In the genomic region with DNA sequence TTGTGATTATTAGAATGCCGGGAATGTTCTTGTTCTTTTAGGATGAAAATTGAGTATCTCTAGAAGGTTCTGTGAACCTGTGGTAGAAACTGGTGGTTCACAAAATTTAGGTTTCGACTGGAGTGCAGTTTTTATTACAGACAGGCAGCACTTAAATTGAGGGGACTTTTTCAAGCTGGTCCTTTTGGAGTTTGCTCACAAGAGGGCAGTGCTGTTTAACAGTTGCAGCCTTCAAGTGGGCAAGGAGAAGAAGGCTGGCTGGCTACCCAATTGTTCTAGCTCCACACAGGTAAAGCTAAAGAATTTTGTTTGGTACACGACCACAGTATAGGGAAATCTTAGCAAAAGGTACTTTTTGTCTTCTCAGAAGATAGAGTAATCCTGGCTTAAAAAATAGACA, we compare ENCODE assay signal across 8 cellular contexts.
DNase-seq lines count a peak whose midpoint lies in the region; ATAC-seq and TF ChIP-seq lines count a peak whose summit lies in the region.

No MANE protein-coding gene starts in this region.

- no peaks in the 10 kb centered on the region for H3K27me3 ChIP-seq in OCI-LY1 (ENCODE audit: insufficient read depth, low read length)
- no peaks in the 10 kb centered on the region for H3K27me3 ChIP-seq in iPS DF 6.9 (ENCODE audit: control insufficient read depth, insufficient read depth, low read length)

- whole genome bisulfite sequencing in iPS DF 6.9 (ENCODE audit: insufficient coverage, insufficient read length): 100% methylated on average over 1 of the region's 3 CpGs

- peak; percentile 79 for TF ChIP-seq CTCF in OCI-LY1 (IDR thresholded peaks at IDR 0.05; ENCODE audit: low read length)

- peak; percentile 77 for ATAC-seq in GM21360 (IDR thresholded peaks at IDR 0.05; ENCODE audit: unreplicated experiment)

- DNase-seq in ELF-1 (ENCODE audit: low read depth, low spot score): peak; percentile 82
- peak; percentile 23 for DNase-seq in HuH-7.5 (ENCODE audit: low spot score)
- DNase-seq in astrocyte of the hippocampus (ENCODE audit: low read depth, low spot score): peak; percentile 79
- DNase-seq in iPS DF 6.9 (ENCODE audit: low read depth, low spot score): peak; percentile 54
- DNase-seq in stimulated activated CD4-positive, alpha-beta T cell treated with anti-CD3 and anti-CD28 coated beads, Interleukin-1b, Interleukin-23, amount 100 ng/mL, for 48 hours: peak; percentile 14
- DNase-seq in NK-92 treated with Interleukin-12 subunit alpha and Interleukin-12 subunit beta, amount 100 ng/mL, for 24 hours (lab: John Stamatoyannopoulos, UW): no peak

- H3K79me2 ChIP-seq in OCI-LY1 (ENCODE audit: insufficient read depth, low read length): no peaks in the 10 kb centered on the region

- no peaks in the 10 kb centered on the region for H3F3A ChIP-seq in OCI-LY1 (ENCODE audit: insufficient read depth, low read length)

- H3K36me3 ChIP-seq in OCI-LY1 (ENCODE audit: insufficient read depth, low read length) (no peaks in the 10 kb centered on the region), iPS DF 6.9 (ENCODE audit: control insufficient read depth, insufficient read depth, low read length) (no peaks in the 10 kb centered on the region)

- H3K4me3 ChIP-seq in OCI-LY1 (ENCODE audit: low read depth, low read length, poor library complexity, severe bottlenecking): no peak overlapping the region
- no peak overlapping the region for H3K4me3 ChIP-seq in iPS DF 6.9 (ENCODE audit: low read length)

- H3K9ac ChIP-seq in OCI-LY1 (ENCODE audit: low read length): no peak overlapping the region

- H3K27ac ChIP-seq in OCI-LY1 (ENCODE audit: low read depth, low read length, poor library complexity, severe bottlenecking): no peak overlapping the region
- H3K27ac ChIP-seq in iPS DF 6.9 (ENCODE audit: low read length): no peak overlapping the region

- H4K20me1 ChIP-seq in OCI-LY1 (ENCODE audit: insufficient read depth, low read length): no peaks in the 10 kb centered on the region

- no peak overlapping the region for H2AFZ ChIP-seq in OCI-LY1 (ENCODE audit: low read length)

- H3K9me3 ChIP-seq in OCI-LY1 (ENCODE audit: low read length) (no peaks in the 10 kb centered on the region), iPS DF 6.9 (ENCODE audit: control insufficient read depth, insufficient read depth, low read length) (no peaks in the 10 kb centered on the region)

- H3K4me1 ChIP-seq in OCI-LY1 (ENCODE audit: insufficient read depth, low read length, severe bottlenecking): no peaks in the 10 kb centered on the region
- H3K4me1 ChIP-seq in iPS DF 6.9 (ENCODE audit: control insufficient read depth, insufficient read depth, low read length): no peaks in the 10 kb centered on the region

- no peaks in the 10 kb centered on the region for H3K9me2 ChIP-seq in OCI-LY1 (ENCODE audit: low read depth, low read length)

- H3K4me2 ChIP-seq in OCI-LY1 (ENCODE audit: low read length): no peak overlapping the region
